Comparison of ENCODE assay signal across 15 cellular contexts in genomic region chr19:6465006-6465405, GRCh38. TPM values are rescaled to one million over a fixed set of nuclear protein-coding genes. Genes with fewer than 3 reads are reported as not detected.
DNase-seq lines count a peak whose midpoint lies in the region; ATAC-seq and TF ChIP-seq lines count a peak whose summit lies in the region.
"Had no signal": no experiment of that assay in that cellular context is flagged by ENCODE, and none has a peak within 500 bp of the region (broad histone marks: within the 10 kb centered on the region; RNA-seq: fewer than 3 reads in every experiment).

No MANE protein-coding gene starts in this region.

- POLR2A ChIA-PET in activated CD4-positive, alpha-beta T cell treated with anti-CD3 and anti-CD28 coated beads for 36 hours (lab: Charles Lee), result no interaction called here

- peaks cover 5% of the 10 kb centered on the region for H3K4me1 ChIP-seq in lower lobe of right lung
- peaks cover 4 to 38% (median 17%) of the 10 kb centered on the region in 4 donors for H3K4me1 ChIP-seq in stomach

- peaks cover 11% of the 10 kb centered on the region for H3K4me1 Mint-ChIP-seq in activated CD4-positive, alpha-beta T cell treated with anti-CD3 and anti-CD28 coated beads for 36 hours
- H3K4me1 Mint-ChIP-seq in central memory CD8-positive, alpha-beta T cell, result peaks cover 25% of the 10 kb centered on the region

- peak overlapping the region; percentile 80 for H3K27ac ChIP-seq in lower lobe of right lung
- peak overlapping the region; percentile 79 to 94 (median 90) for H3K27ac ChIP-seq in stomach

- peaks cover 16% of the 10 kb centered on the region for H3K36me3 ChIP-seq in lower lobe of right lung
- H3K36me3 ChIP-seq in stomach, result peaks cover 4 to 41% (median 24%) of the 10 kb centered on the region in 4 donors
- H3K36me3 ChIP-seq: MG63 had no signal

- no peak overlapping the region for H3K4me3 Mint-ChIP-seq in activated CD4-positive, alpha-beta T cell treated with anti-CD3 and anti-CD28 coated beads for 36 hours
- no peak overlapping the region for H3K4me3 Mint-ChIP-seq in central memory CD8-positive, alpha-beta T cell

- intact Hi-C loops in activated CD4-positive, alpha-beta T cell treated with anti-CD3 and anti-CD28 coated beads for 36 hours (cut with DNase I, micrococcal nuclease), result no loop called here
- intact Hi-C loops in lower lobe of right lung (cut with DNase I), result no loop called here
- intact Hi-C loops in stomach (cut with DNase I; ENCODE audit: low total_unique reads), result no loop called here

- H3K36me3 Mint-ChIP-seq in activated CD4-positive, alpha-beta T cell treated with anti-CD3 and anti-CD28 coated beads for 36 hours (ENCODE audit: low read depth), result peaks cover 13% of the 10 kb centered on the region
- peaks cover 26% of the 10 kb centered on the region for H3K36me3 Mint-ChIP-seq in central memory CD8-positive, alpha-beta T cell (ENCODE audit: insufficient read depth)

- in situ Hi-C loops in GM13976 (cut with MboI; ENCODE audit: low sequenced_read_pairs, unreplicated experiment), result no loop called here

- WGBS in stomach, 5 donors, result 20 to 40% (median 29%) methylated on average over 9 of the region's 9 CpGs

- H3K27me3 ChIP-seq in lower lobe of right lung (ENCODE audit: low read depth), result peaks cover 14% of the 10 kb centered on the region
- peaks cover 0 to 34% (median 13%) of the 10 kb centered on the region in 3 donors for H3K27me3 ChIP-seq in stomach
- H3K27me3 ChIP-seq: MG63 had no signal

- TF ChIP-seq EP300 in stomach (IDR thresholded peaks at IDR 0.05), result no peak

- TF ChIP-seq CTCF in lower lobe of right lung (IDR thresholded peaks at IDR 0.05) (no peak), stomach (IDR thresholded peaks at IDR 0.05) (no peak), GM13976 (IDR thresholded peaks at IDR 0.05; ENCODE audit: borderline replicate concordance, control extremely low read depth, extremely low read depth, insufficient read depth, missing control alignments) (no peak)

- TF ChIP-seq POLR2A in stomach (IDR thresholded peaks at IDR 0.05), result no peak

- H3K9me3 Mint-ChIP-seq in activated CD4-positive, alpha-beta T cell treated with anti-CD3 and anti-CD28 coated beads for 36 hours (ENCODE audit: low read depth), result no peaks in the 10 kb centered on the region
- no peaks in the 10 kb centered on the region for H3K9me3 Mint-ChIP-seq in central memory CD8-positive, alpha-beta T cell

- no peak for DNase-seq in activated CD4-positive, alpha-beta T cell treated with anti-CD3 and anti-CD28 coated beads for 36 hours
- DNase-seq in activated CD4-positive, alpha-beta T cell treated with anti-CD3 and anti-CD28 coated beads, Interleukin-2, amount 50 U/mL, for 48 hours, result no peak
- DNase-seq in central memory CD8-positive, alpha-beta T cell (ENCODE audit: low spot score in 2 of 2), result no peak
- DNase-seq in lower lobe of right lung, result no peak
- DNase-seq in stomach, result peak; percentile 28
- DNase-seq in activated CD8-positive, alpha-beta memory T cell treated with anti-CD3 and anti-CD28 coated beads, Interleukin-2, amount 50 U/mL, for 48 hours, result no peak
- DNase-seq in GM13976 (ENCODE audit: low spot score), result no peak
- DNase-seq: 8988T; activated CD8-positive, alpha-beta memory T cell treated with anti-CD3 and anti-CD28 coated beads for 24 hours; GOT3; MG63; NCI-H524 treated with DMSO at 0.1 percent for 48 hours; stimulated activated naive CD4-positive, alpha-beta T cell had no signal

- H3K9me3 ChIP-seq in lower lobe of right lung (no peaks in the 10 kb centered on the region), stomach (no peaks in the 10 kb centered on the region)
- H3K9me3 ChIP-seq: MG63 had no signal

- ATAC-seq in activated CD4-positive, alpha-beta T cell treated with anti-CD3 and anti-CD28 coated beads for 36 hours, result no peak
- ATAC-seq in central memory CD8-positive, alpha-beta T cell (replicated peaks; ENCODE audit: extremely low read depth, poor library complexity, severe bottlenecking), result no peak
- ATAC-seq in lower lobe of right lung, result peak; percentile 49 to 63
- ATAC-seq in GM18868 (IDR thresholded peaks at IDR 0.05; ENCODE audit: unreplicated experiment), result no peak

- H3K27me3 Mint-ChIP-seq in activated CD4-positive, alpha-beta T cell treated with anti-CD3 and anti-CD28 coated beads for 36 hours, result no peaks in the 10 kb centered on the region
- H3K27me3 Mint-ChIP-seq in central memory CD8-positive, alpha-beta T cell, result no peaks in the 10 kb centered on the region

- CTCF ChIA-PET in activated CD4-positive, alpha-beta T cell treated with anti-CD3 and anti-CD28 coated beads for 36 hours (lab: Charles Lee), result interaction anchor here (0.5 kb wide), 1 partner anchor 916 kb away, joined by 3 read pairs; no protein-coding TSS in a partner anchor

- peak overlapping the region; percentile 17 for H3K27ac Mint-ChIP-seq in activated CD4-positive, alpha-beta T cell treated with anti-CD3 and anti-CD28 coated beads for 36 hours
- peak overlapping the region; percentile 74 for H3K27ac Mint-ChIP-seq in central memory CD8-positive, alpha-beta T cell (ENCODE audit: low read depth)

- peak overlapping the region; percentile 59 for H3K4me3 ChIP-seq in lower lobe of right lung
- peak overlapping the region; percentile 39 to 71 (median 50) for H3K4me3 ChIP-seq in stomach
- H3K4me3 ChIP-seq: MG63 had no signal

RNA-seq across cellular contexts. Expression of gene CRB3, which starts 0.9 kb away (rescaled TPM):
- 1 to 10 TPM; 1.2 to 1.8 TPM for total RNA-seq in activated CD4-positive, alpha-beta T cell treated with anti-CD3 and anti-CD28 coated beads for 36 hours
- total RNA-seq in lower lobe of right lung (36.3 TPM), stomach (100 to 1,000 TPM in 1 of 5 donors, 10 to 100 TPM in 3, 1 to 10 TPM in 1; 7.6 to 203 (median 46.1) TPM)
- polyA plus RNA-seq in stomach, result 10 to 100 TPM; 34.3 to 66.6 (median 51.9) TPM

RNA-seq across cellular contexts. Expression of gene SLC25A23, which starts 5.4 kb away (rescaled TPM):
- total RNA-seq in activated CD4-positive, alpha-beta T cell treated with anti-CD3 and anti-CD28 coated beads for 36 hours, result 10 to 100 TPM; 18.6 to 19.2 TPM
- total RNA-seq in lower lobe of right lung (44.9 TPM), stomach (100 to 1,000 TPM in 1 of 5 donors, 10 to 100 TPM in 4; 20.7 to 191 (median 60.1) TPM)
- 10 to 100 TPM; 30.8 to 42.5 (median 34.2) TPM for polyA plus RNA-seq in stomach

RNA-seq across cellular contexts. Expression of gene DENND1C, which starts 16.6 kb away (rescaled TPM):
- total RNA-seq in activated CD4-positive, alpha-beta T cell treated with anti-CD3 and anti-CD28 coated beads for 36 hours, result 10 to 100 TPM; 49.5 to 56.3 TPM
- total RNA-seq in lower lobe of right lung, result 15.1 TPM
- 10 to 100 TPM in 1 of 5 donors, 1 to 10 TPM in 2, under 1 TPM in 2; 0.45 to 15.2 (median 1.1) TPM for total RNA-seq in stomach
- 1 to 10 TPM; 2.5 to 3.1 (median 2.9) TPM for polyA plus RNA-seq in stomach

RNA-seq across cellular contexts. Expression of gene SLC25A41, which starts 31.4 kb away (rescaled TPM):
- under 1 TPM; 0.46 to 0.64 TPM for total RNA-seq in activated CD4-positive, alpha-beta T cell treated with anti-CD3 and anti-CD28 coated beads for 36 hours
- total RNA-seq in lower lobe of right lung, result not detected
- total RNA-seq in stomach, result 1 to 10 TPM in 1 of 5 donors, not detected in 4; 4.9 TPM
- polyA plus RNA-seq in stomach, result under 1 TPM in 1 of 3 donors, not detected in 2; 0.80 TPM
- total RNA-seq: mononuclear cell had no signal

RNA-seq across cellular contexts. Expression of gene TUBB4A, which starts 37.1 kb away (rescaled TPM):
- 1 to 10 TPM; 4.8 to 5.1 TPM for total RNA-seq in activated CD4-positive, alpha-beta T cell treated with anti-CD3 and anti-CD28 coated beads for 36 hours
- total RNA-seq in lower lobe of right lung, result 1.2 TPM
- total RNA-seq in stomach, result 1 to 10 TPM in 2 of 5 donors, under 1 TPM in 1, not detected in 2; 0.89 to 3.9 (median 1.1) TPM
- under 1 TPM in 2 of 3 donors, not detected in 1; 0.76 to 0.85 TPM for polyA plus RNA-seq in stomach

Comparison
In these comparisons a context has a peak if more than half of its experiments do, and no peak if none do; other contexts are left out.
1. ATAC-seq: peak in lower lobe of right lung (2 of 2); none in activated CD4-positive, alpha-beta T cell treated with anti-CD3 and anti-CD28 coated beads for 36 hours (single experiment), central memory CD8-positive, alpha-beta T cell (single experiment) and GM18868 (single experiment).